7 cellular contexts compared by ENCODE assay signal in genomic region chr19:49492573-49493411, GRCh38. TPM values are rescaled to one million over a fixed set of nuclear protein-coding genes. Genes with fewer than 3 reads are reported as not detected.
DNase-seq lines count a peak whose midpoint lies in the region; ATAC-seq and TF ChIP-seq lines count a peak whose summit lies in the region.

No MANE protein-coding gene starts in this region.

- H3K27ac Mint-ChIP-seq in activated CD8-positive, alpha-beta T cell treated with anti-CD3 and anti-CD28 coated beads for 36 hours = peak overlapping the region; percentile 80
- peak overlapping the region; percentile 53 to 93 (median 81) for H3K27ac Mint-ChIP-seq in naive thymus-derived CD8-positive, alpha-beta T cell

- no peak for ATAC-seq in activated CD8-positive, alpha-beta T cell treated with anti-CD3 and anti-CD28 coated beads for 36 hours
- ATAC-seq in naive thymus-derived CD8-positive, alpha-beta T cell = no peak

- peaks cover 26% of the 10 kb centered on the region for H3K4me1 Mint-ChIP-seq in activated CD8-positive, alpha-beta T cell treated with anti-CD3 and anti-CD28 coated beads for 36 hours (ENCODE audit: low read depth)
- H3K4me1 Mint-ChIP-seq in naive thymus-derived CD8-positive, alpha-beta T cell = peaks cover 12 to 72% (median 62%) of the 10 kb centered on the region in 4 donors

- CTCF ChIA-PET in activated CD8-positive, alpha-beta T cell treated with anti-CD3 and anti-CD28 coated beads for 36 hours (lab: Charles Lee) = no interaction called here

- peaks cover 72% of the 10 kb centered on the region for H3K36me3 Mint-ChIP-seq in activated CD8-positive, alpha-beta T cell treated with anti-CD3 and anti-CD28 coated beads for 36 hours (ENCODE audit: low read depth)
- H3K36me3 Mint-ChIP-seq in naive thymus-derived CD8-positive, alpha-beta T cell = peaks cover 18 to 63% (median 35%) of the 10 kb centered on the region in 3 donors

- H3K4me3 Mint-ChIP-seq in activated CD8-positive, alpha-beta T cell treated with anti-CD3 and anti-CD28 coated beads for 36 hours = peak overlapping the region; percentile 28
- peak overlapping the region in 8 of 10 donors; percentile 13 to 52 (median 34) for H3K4me3 Mint-ChIP-seq in naive thymus-derived CD8-positive, alpha-beta T cell

- in situ Hi-C loops in G401 (cut with HindIII; ENCODE audit: low sequenced_read_pairs) = no loop called here
- in situ Hi-C loops in GM13977 (cut with MboI; ENCODE audit: low pct_unique_long_range_greater_than_20kb, low sequenced_read_pairs, unreplicated experiment) = no loop called here

- no peak for TF ChIP-seq CTCF in activated CD8-positive, alpha-beta T cell treated with anti-CD3 and anti-CD28 coated beads for 36 hours (IDR thresholded peaks at IDR 0.05)
- no peak for TF ChIP-seq CTCF in GM13977 (IDR thresholded peaks at IDR 0.05; ENCODE audit: extremely low read depth, insufficient read depth, missing control alignments)

- POLR2A ChIA-PET in activated CD8-positive, alpha-beta T cell treated with anti-CD3 and anti-CD28 coated beads for 36 hours (lab: Charles Lee) = interaction anchor here (0.6 to 5.8 kb wide), 19 partner anchors 9 to 185 kb away, joined by 3 to 21 read pairs (median 3); partner anchors contain the start of genes FLT3LG and PRRG2
- POLR2A ChIA-PET in naive thymus-derived CD8-positive, alpha-beta T cell (lab: Charles Lee) = interaction anchor here (0.6 to 2.2 kb wide), 7 partner anchors 38 to 148 kb away, joined by 3 to 7 read pairs (median 3); partner anchors contain the start of gene PIH1D1

- no peaks in the 10 kb centered on the region for H3K9me3 Mint-ChIP-seq in activated CD8-positive, alpha-beta T cell treated with anti-CD3 and anti-CD28 coated beads for 36 hours
- H3K9me3 Mint-ChIP-seq in naive thymus-derived CD8-positive, alpha-beta T cell = peaks cover 0 to 2% (median 0%) of the 10 kb centered on the region in 9 donors

- DNase-seq in G401 (ENCODE audit: low spot score) (peak; percentile 50), KG1 (lab: John Stamatoyannopoulos, UW) (peak; percentile 78), GM13977 (ENCODE audit: low spot score) (no peak), dermis blood vessel endothelial cell (no peak), islet precursor cell (no peak)
- no peak for DNase-seq in activated CD8-positive, alpha-beta T cell treated with anti-CD3 and anti-CD28 coated beads for 36 hours
- no peak for DNase-seq in naive thymus-derived CD8-positive, alpha-beta T cell

- intact Hi-C loops in activated CD8-positive, alpha-beta T cell treated with anti-CD3 and anti-CD28 coated beads for 36 hours (cut with micrococcal nuclease) = no loop called here

- H3K27me3 Mint-ChIP-seq in activated CD8-positive, alpha-beta T cell treated with anti-CD3 and anti-CD28 coated beads for 36 hours = no peaks in the 10 kb centered on the region
- no peaks in the 10 kb centered on the region for H3K27me3 Mint-ChIP-seq in naive thymus-derived CD8-positive, alpha-beta T cell

RNA-seq across cellular contexts. Expression of gene RPS11, which starts 3.4 kb away (rescaled TPM):
- 2,371 and 2,995 TPM in 2 replicates for total RNA-seq in G401 (2014; rRNA removed; shearing (Covaris generic))
- total RNA-seq in activated CD8-positive, alpha-beta T cell treated with anti-CD3 and anti-CD28 coated beads for 36 hours = 1,000 to 10,000 TPM; 3,251 to 3,427 TPM
- total RNA-seq in naive thymus-derived CD8-positive, alpha-beta T cell = 1,000 to 10,000 TPM; 3,084 to 3,152 TPM
- polyA plus RNA-seq in naive thymus-derived CD8-positive, alpha-beta T cell = 1,000 to 10,000 TPM; 2,379 to 2,818 (median 2,600) TPM
- total RNA-seq in dermis blood vessel endothelial cell = 2,205 and 5,498 TPM in 2 replicates

RNA-seq across cellular contexts. Expression of gene RPL13A, which starts 5.4 kb away (rescaled TPM):
- 2,624 and 3,787 TPM in 2 replicates for total RNA-seq in G401 (2014; rRNA removed; shearing (Covaris generic))
- 1,000 to 10,000 TPM; 4,285 to 4,329 TPM for total RNA-seq in activated CD8-positive, alpha-beta T cell treated with anti-CD3 and anti-CD28 coated beads for 36 hours
- 1,000 to 10,000 TPM; 5,160 to 5,167 TPM for total RNA-seq in naive thymus-derived CD8-positive, alpha-beta T cell
- polyA plus RNA-seq in naive thymus-derived CD8-positive, alpha-beta T cell = 1,000 to 10,000 TPM; 3,162 to 3,664 (median 3,630) TPM
- 2,583 and 3,504 TPM in 2 replicates for total RNA-seq in dermis blood vessel endothelial cell

RNA-seq across cellular contexts. Expression of gene FLT3LG, which starts 18.8 kb away (rescaled TPM):
- total RNA-seq in G401 (2014; rRNA removed; shearing (Covaris generic)) = 0.74 TPM in 1 of 2 replicates, not detected in the other
- 10 to 100 TPM; 57.7 to 61.2 TPM for total RNA-seq in activated CD8-positive, alpha-beta T cell treated with anti-CD3 and anti-CD28 coated beads for 36 hours
- 100 to 1,000 TPM; 106 to 112 TPM for total RNA-seq in naive thymus-derived CD8-positive, alpha-beta T cell
- 100 to 1,000 TPM; 108 to 205 (median 166) TPM for polyA plus RNA-seq in naive thymus-derived CD8-positive, alpha-beta T cell
- 1.2 and 1.6 TPM in 2 replicates for total RNA-seq in dermis blood vessel endothelial cell

RNA-seq across cellular contexts. Expression of gene FCGRT, which starts 19.7 kb away (rescaled TPM):
- total RNA-seq in G401 (2014; rRNA removed; shearing (Covaris generic)) = 29.8 and 35.9 TPM in 2 replicates
- total RNA-seq in activated CD8-positive, alpha-beta T cell treated with anti-CD3 and anti-CD28 coated beads for 36 hours = 10 to 100 TPM; 13.1 to 13.6 TPM
- 10 to 100 TPM; 24.3 to 26.0 TPM for total RNA-seq in naive thymus-derived CD8-positive, alpha-beta T cell
- 10 to 100 TPM; 50.3 to 62.9 (median 61.5) TPM for polyA plus RNA-seq in naive thymus-derived CD8-positive, alpha-beta T cell
- 77.9 and 241 TPM in 2 replicates for total RNA-seq in dermis blood vessel endothelial cell

RNA-seq across cellular contexts. Expression of gene RCN3, which starts 35.0 kb away (rescaled TPM):
- 0.74 and 10.8 TPM in 2 replicates for total RNA-seq in G401 (2014; rRNA removed; shearing (Covaris generic))
- total RNA-seq in activated CD8-positive, alpha-beta T cell treated with anti-CD3 and anti-CD28 coated beads for 36 hours = 1 to 10 TPM; 4.2 to 5.9 TPM
- 1 to 10 TPM; 1.6 to 3.6 TPM for total RNA-seq in naive thymus-derived CD8-positive, alpha-beta T cell
- polyA plus RNA-seq in naive thymus-derived CD8-positive, alpha-beta T cell = 1 to 10 TPM; 1.5 to 4.5 (median 2.8) TPM
- total RNA-seq in dermis blood vessel endothelial cell = 6.7 and 24.8 TPM in 2 replicates

Comparison
In these comparisons a context has a peak if more than half of its experiments do, and no peak if none do; other contexts are left out.
1. DNase-seq: peak in G401 (single experiment) and KG1 (single experiment); none in activated CD8-positive, alpha-beta T cell treated with anti-CD3 and anti-CD28 coated beads for 36 hours (single experiment), naive thymus-derived CD8-positive, alpha-beta T cell (0 of 10), GM13977 (single experiment), dermis blood vessel endothelial cell (single experiment) and islet precursor cell (single experiment).
2. RNA of gene FLT3LG, which starts 18.8 kb away (total RNA-seq): 106 to 112 TPM in naive thymus-derived CD8-positive, alpha-beta T cell and 57.7 to 61.2 TPM in activated CD8-positive, alpha-beta T cell treated with anti-CD3 and anti-CD28 coated beads for 36 hours; 1.2 to 1.6 TPM in dermis blood vessel endothelial cell and 0.74 TPM in G401; every median in the first group is over 10 times any median in the second.